Comparison of ENCODE assay signal across 3 cellular contexts in the genomic region with DNA sequence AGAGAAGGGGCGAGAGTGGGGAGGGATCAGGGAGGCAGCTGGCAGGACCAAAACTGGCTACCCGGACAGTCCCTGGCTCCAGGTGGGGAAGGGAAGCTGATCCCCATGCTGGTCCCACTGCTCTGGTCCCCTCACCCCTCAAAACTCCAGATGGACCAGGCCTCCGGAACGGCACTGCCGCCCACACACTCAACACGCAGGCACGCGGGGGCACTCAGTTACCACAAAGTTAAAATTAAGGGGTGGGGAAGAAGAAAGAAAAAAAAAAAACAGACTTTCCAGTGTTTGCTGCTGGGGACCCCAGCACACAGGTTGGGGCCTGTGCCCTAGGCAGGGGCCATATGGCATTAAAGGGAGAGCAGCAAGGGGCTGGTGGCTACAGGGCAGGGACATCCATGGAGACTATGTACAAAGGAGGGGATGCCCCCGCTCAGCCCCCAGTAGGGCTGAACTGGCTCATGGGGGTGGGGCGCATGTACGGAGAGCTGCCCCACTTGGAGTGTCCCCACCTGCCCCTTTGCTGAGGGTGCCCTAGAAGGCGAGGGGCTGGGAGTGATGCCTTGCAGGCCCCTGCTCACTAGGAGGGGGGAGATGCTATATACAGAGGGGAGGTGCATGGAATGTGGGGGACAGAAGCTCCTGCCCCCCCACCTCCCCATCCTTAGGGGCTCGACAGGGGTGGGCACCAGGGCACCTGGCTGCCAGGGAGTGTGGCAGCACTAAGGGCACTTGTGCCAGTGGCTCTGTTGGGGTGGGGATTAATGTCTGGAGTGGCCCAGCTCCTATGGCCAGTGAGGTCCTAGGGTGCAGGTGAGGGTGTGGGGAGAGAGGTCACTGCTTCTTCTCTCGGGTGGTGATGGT.
A peak's percentile ranks its signal among the peaks of the same experiment; 100 is the strongest.
TF ChIP-seq lines count a peak whose summit lies in the region.

No MANE protein-coding gene starts in this region.

TF ChIP-seq in HEK293, 187 proteins besides CTCF, POLR2A, EP300 and RAD21:
- TF ChIP-seq ZFHX2 (tag by site-specific recombination; conservative IDR thresholded peaks at IDR 0.05) (peak; percentile 49; the same call in 1 of the 2 replicates), HIC1 (tag by site-specific recombination; IDR thresholded peaks at IDR 0.05) (peak; percentile 83), PRDM10 (tag by site-specific recombination; IDR thresholded peaks at IDR 0.05) (0 out of 2 replicates have a peak, but pooled peaks have one; percentile 25), GLIS2 (tag by site-specific recombination; IDR thresholded peaks at IDR 0.05) (peak; percentile 45; the same call in 1 of the 2 replicates), ZNF404 (tag by site-specific recombination; IDR thresholded peaks at IDR 0.05) (no peak), EGR2 (tag by site-specific recombination; IDR thresholded peaks at IDR 0.05; ENCODE audit: low read depth) (0 out of 2 replicates have a peak, but pooled peaks have one; percentile 18)

TF ChIP-seq in H1, 55 proteins besides CTCF, POLR2A, EP300 and RAD21:
- TF ChIP-seq SRF (IDR thresholded peaks at IDR 0.05; ENCODE audit: low read depth, low read length) = no peak
- no peak for TF ChIP-seq PHF8 (conservative IDR thresholded peaks at IDR 0.05; ENCODE audit: low read depth, low read length)

TF ChIP-seq in GM23338, 12 proteins besides CTCF, POLR2A, EP300 and RAD21:
- TF ChIP-seq EZH2 (IDR thresholded peaks at IDR 0.05; ENCODE audit: low read depth, unreplicated experiment) (no peak), ZNF114 (CRISPR knock-in tag; IDR thresholded peaks at IDR 0.05) (no peak), EZH2phosphoT487 (IDR thresholded peaks at IDR 0.05; ENCODE audit: unreplicated experiment) (no peak), ZNF331 (CRISPR knock-in tag; IDR thresholded peaks at IDR 0.05; ENCODE audit: low read depth) (no peak), JUNB (IDR thresholded peaks at IDR 0.05; ENCODE audit: unreplicated experiment) (no peak), STAT1 (IDR thresholded peaks at IDR 0.05; ENCODE audit: unreplicated experiment) (no peak), POLR2AphosphoS5 (IDR thresholded peaks at IDR 0.05; ENCODE audit: low read depth) (no peak), CREB1 (CRISPR knock-in tag; IDR thresholded peaks at IDR 0.05; ENCODE audit: low read depth) (no peak), NANOG (IDR thresholded peaks at IDR 0.05; ENCODE audit: borderline replicate concordance) (no peak)
- TF ChIP-seq, protein P1, sequence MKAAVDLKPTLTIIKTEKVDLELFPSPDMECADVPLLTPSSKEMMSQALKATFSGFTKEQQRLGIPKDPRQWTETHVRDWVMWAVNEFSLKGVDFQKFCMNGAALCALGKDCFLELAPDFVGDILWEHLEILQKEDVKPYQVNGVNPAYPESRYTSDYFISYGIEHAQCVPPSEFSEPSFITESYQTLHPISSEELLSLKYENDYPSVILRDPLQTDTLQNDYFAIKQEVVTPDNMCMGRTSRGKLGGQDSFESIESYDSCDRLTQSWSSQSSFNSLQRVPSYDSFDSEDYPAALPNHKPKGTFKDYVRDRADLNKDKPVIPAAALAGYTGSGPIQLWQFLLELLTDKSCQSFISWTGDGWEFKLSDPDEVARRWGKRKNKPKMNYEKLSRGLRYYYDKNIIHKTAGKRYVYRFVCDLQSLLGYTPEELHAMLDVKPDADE (IDR thresholded peaks at IDR 0.05) = no peak
- TF ChIP-seq, protein P2, sequence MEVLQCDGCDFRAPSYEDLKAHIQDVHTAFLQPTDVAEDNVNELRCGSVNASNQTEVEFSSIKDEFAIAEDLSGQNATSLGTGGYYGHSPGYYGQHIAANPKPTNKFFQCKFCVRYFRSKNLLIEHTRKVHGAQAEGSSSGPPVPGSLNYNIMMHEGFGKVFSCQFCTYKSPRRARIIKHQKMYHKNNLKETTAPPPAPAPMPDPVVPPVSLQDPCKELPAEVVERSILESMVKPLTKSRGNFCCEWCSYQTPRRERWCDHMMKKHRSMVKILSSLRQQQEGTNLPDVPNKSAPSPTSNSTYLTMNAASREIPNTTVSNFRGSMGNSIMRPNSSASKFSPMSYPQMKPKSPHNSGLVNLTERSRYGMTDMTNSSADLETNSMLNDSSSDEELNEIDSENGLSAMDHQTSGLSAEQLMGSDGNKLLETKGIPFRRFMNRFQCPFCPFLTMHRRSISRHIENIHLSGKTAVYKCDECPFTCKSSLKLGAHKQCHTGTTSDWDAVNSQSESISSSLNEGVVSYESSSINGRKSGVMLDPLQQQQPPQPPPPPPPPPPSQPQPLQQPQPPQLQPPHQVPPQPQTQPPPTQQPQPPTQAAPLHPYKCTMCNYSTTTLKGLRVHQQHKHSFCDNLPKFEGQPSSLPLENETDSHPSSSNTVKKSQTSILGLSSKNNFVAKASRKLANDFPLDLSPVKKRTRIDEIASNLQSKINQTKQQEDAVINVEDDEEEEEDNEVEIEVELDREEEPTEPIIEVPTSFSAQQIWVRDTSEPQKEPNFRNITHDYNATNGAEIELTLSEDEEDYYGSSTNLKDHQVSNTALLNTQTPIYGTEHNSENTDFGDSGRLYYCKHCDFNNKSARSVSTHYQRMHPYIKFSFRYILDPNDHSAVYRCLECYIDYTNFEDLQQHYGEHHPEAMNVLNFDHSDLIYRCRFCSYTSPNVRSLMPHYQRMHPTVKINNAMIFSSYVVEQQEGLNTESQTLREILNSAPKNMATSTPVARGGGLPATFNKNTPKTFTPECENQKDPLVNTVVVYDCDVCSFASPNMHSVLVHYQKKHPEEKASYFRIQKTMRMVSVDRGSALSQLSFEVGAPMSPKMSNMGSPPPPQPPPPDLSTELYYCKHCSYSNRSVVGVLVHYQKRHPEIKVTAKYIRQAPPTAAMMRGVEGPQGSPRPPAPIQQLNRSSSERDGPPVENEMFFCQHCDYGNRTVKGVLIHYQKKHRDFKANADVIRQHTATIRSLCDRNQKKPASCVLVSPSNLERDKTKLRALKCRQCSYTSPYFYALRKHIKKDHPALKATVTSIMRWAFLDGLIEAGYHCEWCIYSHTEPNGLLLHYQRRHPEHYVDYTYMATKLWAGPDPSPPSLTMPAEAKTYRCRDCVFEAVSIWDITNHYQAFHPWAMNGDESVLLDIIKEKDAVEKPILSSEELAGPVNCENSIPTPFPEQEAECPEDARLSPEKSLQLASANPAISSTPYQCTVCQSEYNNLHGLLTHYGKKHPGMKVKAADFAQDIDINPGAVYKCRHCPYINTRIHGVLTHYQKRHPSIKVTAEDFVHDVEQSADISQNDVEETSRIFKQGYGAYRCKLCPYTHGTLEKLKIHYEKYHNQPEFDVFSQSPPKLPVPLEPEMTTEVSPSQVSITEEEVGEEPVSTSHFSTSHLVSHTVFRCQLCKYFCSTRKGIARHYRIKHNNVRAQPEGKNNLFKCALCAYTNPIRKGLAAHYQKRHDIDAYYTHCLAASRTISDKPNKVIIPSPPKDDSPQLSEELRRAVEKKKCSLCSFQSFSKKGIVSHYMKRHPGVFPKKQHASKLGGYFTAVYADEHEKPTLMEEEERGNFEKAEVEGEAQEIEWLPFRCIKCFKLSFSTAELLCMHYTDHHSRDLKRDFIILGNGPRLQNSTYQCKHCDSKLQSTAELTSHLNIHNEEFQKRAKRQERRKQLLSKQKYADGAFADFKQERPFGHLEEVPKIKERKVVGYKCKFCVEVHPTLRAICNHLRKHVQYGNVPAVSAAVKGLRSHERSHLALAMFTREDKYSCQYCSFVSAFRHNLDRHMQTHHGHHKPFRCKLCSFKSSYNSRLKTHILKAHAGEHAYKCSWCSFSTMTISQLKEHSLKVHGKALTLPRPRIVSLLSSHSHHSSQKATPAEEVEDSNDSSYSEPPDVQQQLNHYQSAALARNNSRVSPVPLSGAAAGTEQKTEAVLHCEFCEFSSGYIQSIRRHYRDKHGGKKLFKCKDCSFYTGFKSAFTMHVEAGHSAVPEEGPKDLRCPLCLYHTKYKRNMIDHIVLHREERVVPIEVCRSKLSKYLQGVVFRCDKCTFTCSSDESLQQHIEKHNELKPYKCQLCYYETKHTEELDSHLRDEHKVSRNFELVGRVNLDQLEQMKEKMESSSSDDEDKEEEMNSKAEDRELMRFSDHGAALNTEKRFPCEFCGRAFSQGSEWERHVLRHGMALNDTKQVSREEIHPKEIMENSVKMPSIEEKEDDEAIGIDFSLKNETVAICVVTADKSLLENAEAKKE (CRISPR knock-in tag; IDR thresholded peaks at IDR 0.05) = no peak
- TF ChIP-seq, protein P3, sequence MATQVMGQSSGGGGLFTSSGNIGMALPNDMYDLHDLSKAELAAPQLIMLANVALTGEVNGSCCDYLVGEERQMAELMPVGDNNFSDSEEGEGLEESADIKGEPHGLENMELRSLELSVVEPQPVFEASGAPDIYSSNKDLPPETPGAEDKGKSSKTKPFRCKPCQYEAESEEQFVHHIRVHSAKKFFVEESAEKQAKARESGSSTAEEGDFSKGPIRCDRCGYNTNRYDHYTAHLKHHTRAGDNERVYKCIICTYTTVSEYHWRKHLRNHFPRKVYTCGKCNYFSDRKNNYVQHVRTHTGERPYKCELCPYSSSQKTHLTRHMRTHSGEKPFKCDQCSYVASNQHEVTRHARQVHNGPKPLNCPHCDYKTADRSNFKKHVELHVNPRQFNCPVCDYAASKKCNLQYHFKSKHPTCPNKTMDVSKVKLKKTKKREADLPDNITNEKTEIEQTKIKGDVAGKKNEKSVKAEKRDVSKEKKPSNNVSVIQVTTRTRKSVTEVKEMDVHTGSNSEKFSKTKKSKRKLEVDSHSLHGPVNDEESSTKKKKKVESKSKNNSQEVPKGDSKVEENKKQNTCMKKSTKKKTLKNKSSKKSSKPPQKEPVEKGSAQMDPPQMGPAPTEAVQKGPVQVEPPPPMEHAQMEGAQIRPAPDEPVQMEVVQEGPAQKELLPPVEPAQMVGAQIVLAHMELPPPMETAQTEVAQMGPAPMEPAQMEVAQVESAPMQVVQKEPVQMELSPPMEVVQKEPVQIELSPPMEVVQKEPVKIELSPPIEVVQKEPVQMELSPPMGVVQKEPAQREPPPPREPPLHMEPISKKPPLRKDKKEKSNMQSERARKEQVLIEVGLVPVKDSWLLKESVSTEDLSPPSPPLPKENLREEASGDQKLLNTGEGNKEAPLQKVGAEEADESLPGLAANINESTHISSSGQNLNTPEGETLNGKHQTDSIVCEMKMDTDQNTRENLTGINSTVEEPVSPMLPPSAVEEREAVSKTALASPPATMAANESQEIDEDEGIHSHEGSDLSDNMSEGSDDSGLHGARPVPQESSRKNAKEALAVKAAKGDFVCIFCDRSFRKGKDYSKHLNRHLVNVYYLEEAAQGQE (IDR thresholded peaks at IDR 0.05; ENCODE audit: unreplicated experiment) = no peak
